In genomic region chr7:2613113-2613925, GRCh38 we compare ENCODE assay signal across 13 cellular contexts. TPM values are rescaled to one million over a fixed set of nuclear protein-coding genes. Genes with fewer than 3 reads are reported as not detected.
DNase-seq lines count a peak whose midpoint lies in the region; ATAC-seq, FAIRE-seq and TF ChIP-seq lines count a peak whose summit lies in the region.
"Had no signal": no experiment of that assay in that cellular context is flagged by ENCODE, and none has a peak within 500 bp of the region (broad histone marks: within the 10 kb centered on the region; RNA-seq: fewer than 3 reads in every experiment).

No MANE protein-coding gene starts in this region.

- peaks cover 6% of the 10 kb centered on the region for H3K36me3 Mint-ChIP-seq in astrocyte (ENCODE audit: low read depth, unreplicated experiment)
- no peaks in the 10 kb centered on the region for H3K36me3 Mint-ChIP-seq in nephron (ENCODE audit: low read depth)
- no peaks in the 10 kb centered on the region for H3K36me3 Mint-ChIP-seq in activated T-helper 17 cell treated with anti-CD3 and anti-CD28 coated beads, Interleukin-2, amount 50 U/mL, for 72 hours (ENCODE audit: low read depth)
- no peaks in the 10 kb centered on the region for H3K36me3 Mint-ChIP-seq in natural killer cell treated with Interleukin-12 subunit alpha and Interleukin-12 subunit beta and Interleukin-15 and Interleukin-18, amount 100 ng/mL, for 72 hours
- H3K36me3 Mint-ChIP-seq: activated naive CD4-positive, alpha-beta T cell treated with anti-CD3 and anti-CD28 coated beads, Interleukin-2, amount 10 ng/mL, durations not matched to agents 7 days and 5 days had no signal

- no peak for DNase-seq in AG04450 (ENCODE audit: low read depth, low spot score)
- DNase-seq in NCI-H1092 (lab: John Stamatoyannopoulos, UW) = peak; percentile 83
- DNase-seq in astrocyte (ENCODE audit: low read depth) = no peak
- DNase-seq in T-helper 1 cell = no peak
- DNase-seq in natural killer cell treated with Interleukin-12 subunit alpha and Interleukin-12 subunit beta and Interleukin-15 and Interleukin-18, amount 100 ng/mL, for 72 hours (ENCODE audit: low spot score) = no peak
- no peak for DNase-seq in amygdala (lab: John Stamatoyannopoulos, UW)
- DNase-seq: activated CD4-positive, alpha-beta memory T cell treated with anti-CD3 and anti-CD28 coated beads, Interleukin-2, amount 10 ng/mL, durations not matched to agents 7 days and 5 days; activated naive CD4-positive, alpha-beta T cell treated with anti-CD3 and anti-CD28 coated beads, Interleukin-2, amount 10 ng/mL, durations not matched to agents 7 days and 5 days; AML-193; mammary epithelial cell; T-helper 2 cell had no signal

- H3K27ac ChIP-seq in AG04450 (ENCODE audit: low read depth, low read length) = peak overlapping the region; percentile 11
- no peak overlapping the region for H3K27ac ChIP-seq in astrocyte (ENCODE audit: low read depth, low read length)

- H3K27me3 Mint-ChIP-seq in astrocyte (ENCODE audit: low read depth, unreplicated experiment) (peaks cover 11% of the 10 kb centered on the region), nephron (ENCODE audit: low read depth) (no peaks in the 10 kb centered on the region)
- no peaks in the 10 kb centered on the region for H3K27me3 Mint-ChIP-seq in activated T-helper 17 cell treated with anti-CD3 and anti-CD28 coated beads, Interleukin-2, amount 50 U/mL, for 72 hours
- no peaks in the 10 kb centered on the region for H3K27me3 Mint-ChIP-seq in natural killer cell treated with Interleukin-12 subunit alpha and Interleukin-12 subunit beta and Interleukin-15 and Interleukin-18, amount 100 ng/mL, for 72 hours

- no peaks in the 10 kb centered on the region for H3K9me3 Mint-ChIP-seq in astrocyte (ENCODE audit: unreplicated experiment)
- no peaks in the 10 kb centered on the region for H3K9me3 Mint-ChIP-seq in nephron
- no peaks in the 10 kb centered on the region for H3K9me3 Mint-ChIP-seq in activated T-helper 17 cell treated with anti-CD3 and anti-CD28 coated beads, Interleukin-2, amount 50 U/mL, for 72 hours
- H3K9me3 Mint-ChIP-seq in natural killer cell treated with Interleukin-12 subunit alpha and Interleukin-12 subunit beta and Interleukin-15 and Interleukin-18, amount 100 ng/mL, for 72 hours = no peaks in the 10 kb centered on the region
- H3K9me3 Mint-ChIP-seq: activated CD4-positive, alpha-beta memory T cell treated with anti-CD3 and anti-CD28 coated beads, Interleukin-2, amount 10 ng/mL, durations not matched to agents 7 days and 5 days; activated naive CD4-positive, alpha-beta T cell treated with anti-CD3 and anti-CD28 coated beads, Interleukin-2, amount 10 ng/mL, durations not matched to agents 7 days and 5 days had no signal

- no peak for ATAC-seq in activated T-helper 17 cell treated with anti-CD3 and anti-CD28 coated beads, Interleukin-2, amount 50 U/mL, for 72 hours (replicated peaks)
- no peak for ATAC-seq in natural killer cell treated with Interleukin-12 subunit alpha and Interleukin-12 subunit beta and Interleukin-15 and Interleukin-18, amount 100 ng/mL, for 72 hours

- H3K4me3 ChIP-seq in AG04450 (ENCODE audit: low read depth, low read length) (no peak overlapping the region), astrocyte (ENCODE audit: insufficient read depth, low read depth, low read length) (no peak overlapping the region)

- no peak for FAIRE-seq in astrocyte (lab: Jason Lieb, UNC)

- peaks cover 18% of the 10 kb centered on the region for H3K4me1 Mint-ChIP-seq in astrocyte (ENCODE audit: low read depth, unreplicated experiment)
- peaks cover 56% of the 10 kb centered on the region for H3K4me1 Mint-ChIP-seq in nephron
- H3K4me1 Mint-ChIP-seq in activated T-helper 17 cell treated with anti-CD3 and anti-CD28 coated beads, Interleukin-2, amount 50 U/mL, for 72 hours = no peaks in the 10 kb centered on the region
- H3K4me1 Mint-ChIP-seq in natural killer cell treated with Interleukin-12 subunit alpha and Interleukin-12 subunit beta and Interleukin-15 and Interleukin-18, amount 100 ng/mL, for 72 hours (ENCODE audit: low read depth in 2 of 2) = peaks cover 3 to 5% of the 10 kb centered on the region in 2 donors

- no peaks in the 10 kb centered on the region for H3K27me3 ChIP-seq in AG04450 (ENCODE audit: control insufficient read depth, insufficient read depth, low read length)
- peaks cover 23% of the 10 kb centered on the region for H3K27me3 ChIP-seq in astrocyte (ENCODE audit: insufficient read depth, low read length)

- H3K4me1 ChIP-seq in astrocyte (ENCODE audit: insufficient read depth, low read length) = peaks cover 16% of the 10 kb centered on the region

- TF ChIP-seq CTCF in AG04450 (IDR thresholded peaks at IDR 0.05; ENCODE audit: low read depth, low read length) = no peak
- TF ChIP-seq CTCF in astrocyte (IDR thresholded peaks at IDR 0.05; ENCODE audit: insufficient read depth, low read depth, low read length) = no peak
- TF ChIP-seq CTCF in nephron (IDR thresholded peaks at IDR 0.05; ENCODE audit: unreplicated experiment in 3 of 3) = no peak

- H3K36me3 ChIP-seq in astrocyte (ENCODE audit: insufficient read depth, low read length) = no peaks in the 10 kb centered on the region

- H3K9me3 ChIP-seq in AG04450 (ENCODE audit: control insufficient read depth, insufficient read depth, low read length) (no peaks in the 10 kb centered on the region), astrocyte (ENCODE audit: insufficient read depth, low read depth, low read length) (no peaks in the 10 kb centered on the region)

- CTCF ChIA-PET in AG04450 (lab: Charles Lee) = no interaction called here

- H3K79me2 ChIP-seq in astrocyte (ENCODE audit: insufficient read depth, low read length) = no peaks in the 10 kb centered on the region

- peaks cover 5% of the 10 kb centered on the region for H4K20me1 ChIP-seq in astrocyte (ENCODE audit: insufficient read depth, low read length)

- H2AFZ ChIP-seq in astrocyte (ENCODE audit: low read depth, low read length) = no peak overlapping the region

- H3K4me3 Mint-ChIP-seq in astrocyte (ENCODE audit: unreplicated experiment) (no peak overlapping the region), nephron (peak overlapping the region in 2 of 3 experiments; percentile 41 to 64)
- H3K4me3 Mint-ChIP-seq in activated T-helper 17 cell treated with anti-CD3 and anti-CD28 coated beads, Interleukin-2, amount 50 U/mL, for 72 hours = no peak overlapping the region
- no peak overlapping the region for H3K4me3 Mint-ChIP-seq in natural killer cell treated with Interleukin-12 subunit alpha and Interleukin-12 subunit beta and Interleukin-15 and Interleukin-18, amount 100 ng/mL, for 72 hours
- H3K4me3 Mint-ChIP-seq: activated CD4-positive, alpha-beta memory T cell treated with anti-CD3 and anti-CD28 coated beads, Interleukin-2, amount 10 ng/mL, durations not matched to agents 7 days and 5 days; activated naive CD4-positive, alpha-beta T cell treated with anti-CD3 and anti-CD28 coated beads, Interleukin-2, amount 10 ng/mL, durations not matched to agents 7 days and 5 days had no signal

- H3K9ac ChIP-seq in astrocyte (ENCODE audit: low read length) = peak overlapping the region; percentile 9

- H3K4me2 ChIP-seq in astrocyte (ENCODE audit: low read length) = peak overlapping the region; percentile 50

- POLR2A ChIA-PET in AG04450 (lab: Yijun Ruan, JAX) = interaction anchor here (1.3 kb wide), 1 partner anchor 18 kb away, joined by 3 read pairs; no protein-coding TSS in a partner anchor

- H3K27ac Mint-ChIP-seq in astrocyte (ENCODE audit: unreplicated experiment) (no peak overlapping the region), nephron (peak overlapping the region; percentile 92 to 98 (median 96))
- no peak overlapping the region for H3K27ac Mint-ChIP-seq in activated T-helper 17 cell treated with anti-CD3 and anti-CD28 coated beads, Interleukin-2, amount 50 U/mL, for 72 hours
- no peak overlapping the region for H3K27ac Mint-ChIP-seq in natural killer cell treated with Interleukin-12 subunit alpha and Interleukin-12 subunit beta and Interleukin-15 and Interleukin-18, amount 100 ng/mL, for 72 hours
- H3K27ac Mint-ChIP-seq: activated CD4-positive, alpha-beta memory T cell treated with anti-CD3 and anti-CD28 coated beads, Interleukin-2, amount 10 ng/mL, durations not matched to agents 7 days and 5 days; activated naive CD4-positive, alpha-beta T cell treated with anti-CD3 and anti-CD28 coated beads, Interleukin-2, amount 10 ng/mL, durations not matched to agents 7 days and 5 days had no signal

RNA-seq across cellular contexts. Expression of gene TTYH3, which starts 18.5 kb away (rescaled TPM):
- polyA plus RNA-seq in AG04450 (2011; rRNA removed) = 30.8 and 50.7 TPM in 2 replicates
- 23.1 and 24.5 TPM in 2 replicates for polyA minus RNA-seq in AG04450 (2011; rRNA and poly(A)+ RNA removed)
- total RNA-seq in astrocyte = 264 and 273 TPM in 2 replicates
- total RNA-seq in activated T-helper 17 cell treated with anti-CD3 and anti-CD28 coated beads, Interleukin-2, amount 50 U/mL, for 72 hours = 10 to 100 TPM; 14.3 to 17.9 TPM
- total RNA-seq in natural killer cell treated with Interleukin-12 subunit alpha and Interleukin-12 subunit beta and Interleukin-15 and Interleukin-18, amount 100 ng/mL, for 72 hours = 10 to 100 TPM; 23.7 to 24.8 TPM

RNA-seq across cellular contexts. Expression of gene IQCE, which starts 54.5 kb away (rescaled TPM):
- polyA plus RNA-seq in AG04450 (2011; rRNA removed) = 6.8 and 8.9 TPM in 2 replicates
- 8.1 and 9.9 TPM in 2 replicates for polyA minus RNA-seq in AG04450 (2011; rRNA and poly(A)+ RNA removed)
- 13.1 and 13.8 TPM in 2 replicates for total RNA-seq in astrocyte
- total RNA-seq in activated T-helper 17 cell treated with anti-CD3 and anti-CD28 coated beads, Interleukin-2, amount 50 U/mL, for 72 hours = 10 to 100 TPM; 11.2 to 15.3 TPM
- 10 to 100 TPM; 11.6 to 17.7 TPM for total RNA-seq in natural killer cell treated with Interleukin-12 subunit alpha and Interleukin-12 subunit beta and Interleukin-15 and Interleukin-18, amount 100 ng/mL, for 72 hours

RNA-seq across cellular contexts. Expression of gene BRAT1, which starts 58.0 kb away (rescaled TPM):
- 6.2 and 9.8 TPM in 2 replicates for polyA plus RNA-seq in AG04450 (2011; rRNA removed)
- 5.3 and 6.2 TPM in 2 replicates for polyA minus RNA-seq in AG04450 (2011; rRNA and poly(A)+ RNA removed)
- total RNA-seq in astrocyte = 18.7 and 19.7 TPM in 2 replicates
- 10 to 100 TPM; 34.0 to 42.8 TPM for total RNA-seq in activated T-helper 17 cell treated with anti-CD3 and anti-CD28 coated beads, Interleukin-2, amount 50 U/mL, for 72 hours
- 10 to 100 TPM; 27.0 to 61.4 TPM for total RNA-seq in natural killer cell treated with Interleukin-12 subunit alpha and Interleukin-12 subunit beta and Interleukin-15 and Interleukin-18, amount 100 ng/mL, for 72 hours

Comparison
In these comparisons a context has a peak if more than half of its experiments do, and no peak if none do; other contexts are left out.
1. H3K27ac Mint-ChIP-seq: peak in nephron (3 of 3); none in astrocyte (single experiment), activated T-helper 17 cell treated with anti-CD3 and anti-CD28 coated beads, Interleukin-2, amount 50 U/mL, for 72 hours (single experiment) and natural killer cell treated with Interleukin-12 subunit alpha and Interleukin-12 subunit beta and Interleukin-15 and Interleukin-18, amount 100 ng/mL, for 72 hours (0 of 2).
2. H3K4me3 Mint-ChIP-seq: peak in nephron (2 of 3); none in astrocyte (single experiment), activated T-helper 17 cell treated with anti-CD3 and anti-CD28 coated beads, Interleukin-2, amount 50 U/mL, for 72 hours (single experiment) and natural killer cell treated with Interleukin-12 subunit alpha and Interleukin-12 subunit beta and Interleukin-15 and Interleukin-18, amount 100 ng/mL, for 72 hours (single experiment).
3. RNA of gene TTYH3, which starts 18.5 kb away (total RNA-seq): 264 to 273 TPM in astrocyte; 23.7 to 24.8 TPM in natural killer cell treated with Interleukin-12 subunit alpha and Interleukin-12 subunit beta and Interleukin-15 and Interleukin-18, amount 100 ng/mL, for 72 hours and 14.3 to 17.9 TPM in activated T-helper 17 cell treated with anti-CD3 and anti-CD28 coated beads, Interleukin-2, amount 50 U/mL, for 72 hours; every median in the first group is over 10 times any median in the second.